Comparison of ENCODE assay signal across 11 cellular contexts in the genomic region with DNA sequence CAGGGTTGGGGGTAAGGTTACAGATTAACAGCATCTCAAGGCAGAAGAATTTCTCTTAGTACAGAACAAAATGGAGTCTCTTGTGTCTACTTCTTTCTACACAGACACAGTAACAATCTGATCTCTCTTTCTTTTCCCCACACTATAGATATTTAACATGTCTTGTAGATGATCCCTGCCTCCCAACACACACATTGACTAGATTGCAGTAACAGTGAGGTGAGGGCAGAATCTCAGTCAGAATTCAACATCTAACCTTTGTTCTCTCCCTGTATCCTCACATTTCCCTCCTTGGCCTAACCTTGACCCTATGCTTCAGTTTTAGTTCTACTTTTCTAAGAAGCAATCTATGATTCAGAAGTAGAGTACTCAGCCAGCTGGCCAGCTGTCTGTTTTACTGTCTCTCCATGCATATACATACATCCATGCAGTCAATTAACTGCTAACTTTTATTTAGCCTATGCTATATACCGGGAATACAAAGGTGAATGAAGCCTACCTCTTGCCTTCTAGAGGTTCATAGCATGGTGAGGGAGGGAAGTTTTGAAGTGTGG. TPM values are rescaled to one million over a fixed set of nuclear protein-coding genes. Genes with fewer than 3 reads are reported as not detected.
DNase-seq lines count a peak whose midpoint lies in the region; ATAC-seq and TF ChIP-seq lines count a peak whose summit lies in the region.
"Had no signal": no experiment of that assay in that cellular context is flagged by ENCODE, and none has a peak within 500 bp of the region (broad histone marks: within the 10 kb centered on the region; RNA-seq: fewer than 3 reads in every experiment).

No MANE protein-coding gene starts in this region.

- H3K4me3 Mint-ChIP-seq in progenitor cell of endocrine pancreas (ENCODE audit: low read depth) = no peak overlapping the region

- ATAC-seq in GM18909 (IDR thresholded peaks at IDR 0.05; ENCODE audit: poor library complexity, unreplicated experiment) (peak; percentile 73), HG03571 (IDR thresholded peaks at IDR 0.05; ENCODE audit: unreplicated experiment) (peak; percentile 52), esophagus mucosa (no peak)
- ATAC-seq: right lobe of liver had no signal

- peaks cover 21% of the 10 kb centered on the region for H3K36me3 Mint-ChIP-seq in progenitor cell of endocrine pancreas (ENCODE audit: insufficient read depth)

- TF ChIP-seq POLR2A in breast epithelium (IDR thresholded peaks at IDR 0.05) = no peak

- H3K4me1 ChIP-seq in breast epithelium = no peaks in the 10 kb centered on the region

- no peaks in the 10 kb centered on the region for H3K9me3 ChIP-seq in breast epithelium
- H3K9me3 ChIP-seq: right lobe of liver had no signal

- intact Hi-C loops in breast epithelium (cut with DNase I; ENCODE audit: low total_unique reads) = no loop called here

- no peaks in the 10 kb centered on the region for H3K27me3 ChIP-seq in breast epithelium
- H3K27me3 ChIP-seq: right lobe of liver had no signal

- no peak for TF ChIP-seq CTCF in progenitor cell of endocrine pancreas (IDR thresholded peaks at IDR 0.05; ENCODE audit: unreplicated experiment)
- TF ChIP-seq CTCF in breast epithelium (IDR thresholded peaks at IDR 0.05) = no peak

- peaks cover 13% of the 10 kb centered on the region for H3K9me3 Mint-ChIP-seq in progenitor cell of endocrine pancreas (ENCODE audit: low read depth)

- H3K4me1 Mint-ChIP-seq in progenitor cell of endocrine pancreas (ENCODE audit: low read depth) = peaks cover 50% of the 10 kb centered on the region

- no peaks in the 10 kb centered on the region for H3K36me3 ChIP-seq in breast epithelium
- H3K36me3 ChIP-seq: right lobe of liver had no signal

- DNase-seq in HCEC 1CT (peak; percentile 40), progenitor cell of endocrine pancreas (ENCODE audit: low spot score, unreplicated experiment) (no peak), NOMO-1 treated with dmso at 0.1 percent for 144 hours (lab: John Stamatoyannopoulos, UW; ENCODE audit: unreplicated experiment) (no peak), breast epithelium (ENCODE audit: low spot score in 2 of 2) (no peak)
- DNase-seq: NCI-H1417 treated with DMSO at 0.1 percent for 48 hours, PC-9, right lobe of liver had no signal

- H3K4me3 ChIP-seq in breast epithelium = no peak overlapping the region
- H3K4me3 ChIP-seq: lung, PC-9, right lobe of liver had no signal

- H3K27ac ChIP-seq in breast epithelium = no peak overlapping the region
- H3K27ac ChIP-seq: PC-9, right lobe of liver had no signal

- H3K27ac Mint-ChIP-seq in progenitor cell of endocrine pancreas = peak overlapping the region; percentile 81

- H3K27me3 Mint-ChIP-seq in progenitor cell of endocrine pancreas = no peaks in the 10 kb centered on the region

RNA-seq across cellular contexts. Expression of a gene that starts 18.1 kb away (rescaled TPM):
- total RNA-seq in progenitor cell of endocrine pancreas (27.4 and 30.0 TPM in 2 replicates), esophagus mucosa (4.9 TPM), breast epithelium (10 to 100 TPM in 2 of 3 donors, 1 to 10 TPM in 1; 9.2 to 14.4 (median 12.9) TPM)

RNA-seq across cellular contexts. Expression of a gene that starts 49.4 kb away (rescaled TPM):
- total RNA-seq in progenitor cell of endocrine pancreas = 6.0 and 7.4 TPM in 2 replicates
- 3.4 TPM for total RNA-seq in esophagus mucosa
- total RNA-seq in breast epithelium = 1 to 10 TPM; 5.0 to 6.6 (median 5.1) TPM
